In genomic region chr9:20506631-20507030, GRCh38 we compare ENCODE assay signal across 26 cellular contexts.
DNase-seq lines count a peak whose midpoint lies in the region; ATAC-seq, FAIRE-seq and TF ChIP-seq lines count a peak whose summit lies in the region.
"Had no signal": no experiment of that assay in that cellular context is flagged by ENCODE, and none has a peak within 500 bp of the region (broad histone marks: within the 10 kb centered on the region; RNA-seq: fewer than 3 reads in every experiment).

No MANE protein-coding gene starts in this region.

- peak in 1 of 2 donors; percentile 28 for ATAC-seq in activated T-cell treated with anti-CD3 and anti-CD28 coated beads, Interleukin-2, amount 50 U/mL, for 72 hours (replicated peaks in 1 of 2)
- ATAC-seq in naive thymus-derived CD4-positive, alpha-beta T cell, result no peak
- ATAC-seq in pancreas, result no peak
- ATAC-seq: GM23338, HepG2, K562, Right ventricle myocardium inferior had no signal

- FAIRE-seq in endothelial cell of umbilical vein (lab: Jason Lieb, UNC) (no peak), pancreas (lab: Jason Lieb, UNC) (no peak)
- FAIRE-seq: G401.6, GM12892, HepG2, K562 had no signal

- H3K4me3 Mint-ChIP-seq in activated T-cell treated with anti-CD3 and anti-CD28 coated beads, Interleukin-2, amount 50 U/mL, for 72 hours, result no peak overlapping the region
- H3K4me3 Mint-ChIP-seq in naive thymus-derived CD4-positive, alpha-beta T cell, result peak overlapping the region in 1 of 10 donors; percentile 68
- H3K4me3 Mint-ChIP-seq in progenitor cell of endocrine pancreas (ENCODE audit: low read depth), result no peak overlapping the region
- H3K4me3 Mint-ChIP-seq: B cell, CD14-positive monocyte, GM23338 had no signal

- dilution Hi-C loops in endothelial cell of umbilical vein (cut with MboI; ENCODE audit: extremely low pct_ligation_motif_present, low sequenced_read_pairs), result no loop called here

- no peaks in the 10 kb centered on the region for H3K9me1 ChIP-seq in endothelial cell of umbilical vein (replicated peaks; ENCODE audit: control insufficient read depth, extremely low read depth, insufficient read depth, low read length)

- CTCF ChIA-PET in endothelial cell of umbilical vein (lab: Charles Lee), result interaction anchor here (0.8 to 1.0 kb wide), 3 partner anchors 10 to 83 kb away, joined by 3 to 4 read pairs (median 3); no protein-coding TSS in a partner anchor
- CTCF ChIA-PET in naive thymus-derived CD4-positive, alpha-beta T cell (lab: Charles Lee), result no interaction called here

- H3K36me3 ChIP-seq in endothelial cell of umbilical vein (ENCODE audit: control insufficient read depth in 2 of 2, extremely low read depth in 1 of 2, insufficient read depth in 2 of 2, low read length in 2 of 2) (no peaks in the 10 kb centered on the region), pancreas (no peaks in the 10 kb centered on the region)
- H3K36me3 ChIP-seq in naive thymus-derived CD4-positive, alpha-beta T cell (ENCODE audit: control insufficient read depth in 2 of 3, insufficient read depth in 3 of 3, low read length in 3 of 3), result no peaks in the 10 kb centered on the region
- H3K36me3 ChIP-seq: HAP-1, MG63 had no signal

- TF ChIP-seq POLR2A in endothelial cell of umbilical vein (IDR thresholded peaks at IDR 0.05; ENCODE audit: low read depth, low read length), result no peak

- H3K9me3 Mint-ChIP-seq in activated T-cell treated with anti-CD3 and anti-CD28 coated beads, Interleukin-2, amount 50 U/mL, for 72 hours, result peaks cover 0 to 1% of the 10 kb centered on the region in 2 donors
- peaks cover 0 to 4% (median 0%) of the 10 kb centered on the region in 11 donors for H3K9me3 Mint-ChIP-seq in naive thymus-derived CD4-positive, alpha-beta T cell
- peaks cover 8% of the 10 kb centered on the region for H3K9me3 Mint-ChIP-seq in progenitor cell of endocrine pancreas (ENCODE audit: low read depth)
- H3K9me3 Mint-ChIP-seq: GM23338 had no signal

- H3K9me3 ChIP-seq in endothelial cell of umbilical vein (replicated peaks; ENCODE audit: control insufficient read depth, insufficient read depth, low read length), result no peaks in the 10 kb centered on the region
- no peaks in the 10 kb centered on the region for H3K9me3 ChIP-seq in naive thymus-derived CD4-positive, alpha-beta T cell (ENCODE audit: control insufficient read depth in 2 of 3, low read length in 3 of 3)
- no peaks in the 10 kb centered on the region for H3K9me3 ChIP-seq in pancreas
- H3K9me3 ChIP-seq: Caco-2, HAP-1, MG63 had no signal

- intact Hi-C loops in endothelial cell of umbilical vein (cut with micrococcal nuclease) (no loop called here), pancreas (cut with DNase I) (no loop called here)
- intact Hi-C loops in naive thymus-derived CD4-positive, alpha-beta T cell (cut with micrococcal nuclease), result loop anchor here (5.0 kb wide), 4 partner anchors 36 to 184 kb away; partner anchors contain the start of gene FOCAD (in 1 of the 2)

- 32 to 33% methylated on average over 1 of the region's 1 CpG for WGBS in pancreas, 2 donors

- H2AFZ ChIP-seq in endothelial cell of umbilical vein (ENCODE audit: low read depth, low read length), result no peak overlapping the region
- H2AFZ ChIP-seq: GM23338 had no signal

- H3K4me1 ChIP-seq in endothelial cell of umbilical vein (ENCODE audit: control insufficient read depth, extremely low read depth, insufficient read depth, low read length) (peaks cover 2% of the 10 kb centered on the region), pancreas (no peaks in the 10 kb centered on the region)
- H3K4me1 ChIP-seq in naive thymus-derived CD4-positive, alpha-beta T cell (ENCODE audit: control insufficient read depth in 2 of 2, insufficient read depth in 2 of 2, low read length in 2 of 2), result peaks cover 8 to 50% of the 10 kb centered on the region in 2 donors
- H3K4me1 ChIP-seq: Caco-2, HAP-1 had no signal

- H3K27me3 Mint-ChIP-seq in activated T-cell treated with anti-CD3 and anti-CD28 coated beads, Interleukin-2, amount 50 U/mL, for 72 hours (ENCODE audit: low read depth), result no peaks in the 10 kb centered on the region
- no peaks in the 10 kb centered on the region for H3K27me3 Mint-ChIP-seq in naive thymus-derived CD4-positive, alpha-beta T cell
- no peaks in the 10 kb centered on the region for H3K27me3 Mint-ChIP-seq in progenitor cell of endocrine pancreas
- H3K27me3 Mint-ChIP-seq: B cell had no signal

- no peaks in the 10 kb centered on the region for H4K20me1 ChIP-seq in endothelial cell of umbilical vein (replicated peaks; ENCODE audit: control insufficient read depth, extremely low read depth, insufficient read depth, low read length)

- TF ChIP-seq CTCF in endothelial cell of umbilical vein (IDR thresholded peaks at IDR 0.05; ENCODE audit: extremely low read depth in 1 of 2, insufficient read depth in 1 of 2, low read depth in 1 of 2, low read length in 2 of 2), result no peak
- no peak for TF ChIP-seq CTCF in progenitor cell of endocrine pancreas (IDR thresholded peaks at IDR 0.05; ENCODE audit: unreplicated experiment)
- TF ChIP-seq CTCF in pancreas (IDR thresholded peaks at IDR 0.05), result no peak

- no peak overlapping the region for H3K4me2 ChIP-seq in endothelial cell of umbilical vein (ENCODE audit: insufficient read depth, low read length)
- H3K4me2 ChIP-seq: GM23338 had no signal

- peaks cover 3 to 4% of the 10 kb centered on the region in 2 donors for H3K36me3 Mint-ChIP-seq in activated T-cell treated with anti-CD3 and anti-CD28 coated beads, Interleukin-2, amount 50 U/mL, for 72 hours (ENCODE audit: insufficient read depth in 2 of 2)
- H3K36me3 Mint-ChIP-seq in naive thymus-derived CD4-positive, alpha-beta T cell, result peaks cover 0 to 32% (median 5%) of the 10 kb centered on the region in 5 donors
- no peaks in the 10 kb centered on the region for H3K36me3 Mint-ChIP-seq in progenitor cell of endocrine pancreas (ENCODE audit: insufficient read depth)
- H3K36me3 Mint-ChIP-seq: CD14-positive monocyte had no signal

- POLR2A ChIA-PET in endothelial cell of umbilical vein (lab: Charles Lee), result no interaction called here
- POLR2A ChIA-PET in naive thymus-derived CD4-positive, alpha-beta T cell (lab: Charles Lee), result interaction anchor here (0.7 to 1.0 kb wide), 4 partner anchors 8 to 113 kb away, joined by 3 read pairs; no protein-coding TSS in a partner anchor

- no peaks in the 10 kb centered on the region for H3K79me2 ChIP-seq in endothelial cell of umbilical vein (ENCODE audit: control insufficient read depth, insufficient read depth, low read length)

- BruUV-seq in endothelial cell of umbilical vein (replicated peaks; lab: Mats Ljungman, UMichigan), result no TSS peak

- peaks cover 71% of the 10 kb centered on the region for H3K4me1 Mint-ChIP-seq in activated T-cell treated with anti-CD3 and anti-CD28 coated beads, Interleukin-2, amount 50 U/mL, for 72 hours (ENCODE audit: low read depth)
- peaks cover 62 to 85% (median 79%) of the 10 kb centered on the region in 7 donors for H3K4me1 Mint-ChIP-seq in naive thymus-derived CD4-positive, alpha-beta T cell
- H3K4me1 Mint-ChIP-seq in progenitor cell of endocrine pancreas (ENCODE audit: low read depth), result peaks cover 6% of the 10 kb centered on the region

- peak overlapping the region; percentile 33 for H3K27ac Mint-ChIP-seq in activated T-cell treated with anti-CD3 and anti-CD28 coated beads, Interleukin-2, amount 50 U/mL, for 72 hours
- peak overlapping the region in 8 of 9 donors; percentile 41 to 91 (median 84) for H3K27ac Mint-ChIP-seq in naive thymus-derived CD4-positive, alpha-beta T cell
- no peak overlapping the region for H3K27ac Mint-ChIP-seq in progenitor cell of endocrine pancreas
- H3K27ac Mint-ChIP-seq: B cell, GM23338 had no signal

- DNase-seq in activated T-cell treated with anti-CD3 and anti-CD28 coated beads, Interleukin-2, amount 50 U/mL, for 72 hours, result no peak
- DNase-seq in activated T-cell treated with anti-CD3 and anti-CD28 coated beads for 4 hours, result no peak
- DNase-seq in COLO829 (ENCODE audit: low spot score), result peak; percentile 2
- peak; percentile 58 for DNase-seq in endothelial cell of umbilical vein (ENCODE audit: low read depth, low spot score)
- DNase-seq in naive thymus-derived CD4-positive, alpha-beta T cell, result no peak
- DNase-seq in progenitor cell of endocrine pancreas (ENCODE audit: low spot score, unreplicated experiment), result no peak
- DNase-seq in pancreas, result no peak
- DNase-seq in anterior cingulate cortex (lab: John Stamatoyannopoulos, UW), result no peak
- DNase-seq: Caco-2, MG63, NCI-H1417, NCI-H1694 treated with DMSO at 0.1 percent for 48 hours, NCI-H2081 treated with DMSO at 0.1 percent for 48 hours, NCI-H2171 treated with DMSO at 0.1 percent for 48 hours, NCI-H526 treated with DMSO at 0.1 percent for 48 hours, OCI-M1 had no signal

- H3K27me3 ChIP-seq in endothelial cell of umbilical vein (ENCODE audit: control insufficient read depth in 2 of 2, insufficient read depth in 2 of 2, low read length in 2 of 2), result no peaks in the 10 kb centered on the region
- H3K27me3 ChIP-seq in naive thymus-derived CD4-positive, alpha-beta T cell (ENCODE audit: control insufficient read depth in 2 of 2, insufficient read depth in 2 of 2, low read length in 2 of 2), result no peaks in the 10 kb centered on the region
- H3K27me3 ChIP-seq in pancreas, result no peaks in the 10 kb centered on the region
- H3K27me3 ChIP-seq: MG63 had no signal

- no peak overlapping the region for H3K9ac ChIP-seq in endothelial cell of umbilical vein (replicated peaks; ENCODE audit: extremely low read depth, insufficient read depth, low read length)

- no peak overlapping the region for H3K4me3 ChIP-seq in endothelial cell of umbilical vein (replicated peaks in 1 of 3; ENCODE audit: insufficient read depth in 1 of 3, low read depth in 1 of 3, low read length in 3 of 3)
- no peak overlapping the region for H3K4me3 ChIP-seq in naive thymus-derived CD4-positive, alpha-beta T cell (ENCODE audit: low read length)
- no peak overlapping the region for H3K4me3 ChIP-seq in pancreas
- H3K4me3 ChIP-seq: GM23338, HAP-1, K562, MG63 had no signal

- H3K27ac ChIP-seq in endothelial cell of umbilical vein (ENCODE audit: insufficient read depth, low read depth, low read length) (no peak overlapping the region), pancreas (no peak overlapping the region)
- H3K27ac ChIP-seq in naive thymus-derived CD4-positive, alpha-beta T cell (ENCODE audit: low read depth, low read length), result no peak overlapping the region
- H3K27ac ChIP-seq: HL-60 had no signal

TF ChIP-seq in endothelial cell of umbilical vein, 7 proteins besides CTCF, POLR2A, EP300 and RAD21 (continues in another document):
- TF ChIP-seq EZH2 (IDR thresholded peaks at IDR 0.05; ENCODE audit: borderline replicate concordance, low read depth, low read length, severe bottlenecking) (no peak), JUN (IDR thresholded peaks at IDR 0.05; ENCODE audit: borderline replicate concordance, insufficient read depth, insufficient read length, low read depth) (no peak), POLR2AphosphoS5 (IDR thresholded peaks at IDR 0.05; ENCODE audit: insufficient read depth, low read depth, low read length) (no peak), GATA2 (IDR thresholded peaks at IDR 0.05; ENCODE audit: insufficient read depth, insufficient read length, low read depth, low read length) (no peak), FOS (IDR thresholded peaks at IDR 0.05; ENCODE audit: borderline replicate concordance, insufficient read depth, low read length) (no peak)

Comparison
In these comparisons a context has a peak if more than half of its experiments do, and no peak if none do; other contexts are left out.
1. DNase-seq: peak in COLO829 (single experiment) and endothelial cell of umbilical vein (single experiment); none in activated T-cell treated with anti-CD3 and anti-CD28 coated beads, Interleukin-2, amount 50 U/mL, for 72 hours (0 of 2), activated T-cell treated with anti-CD3 and anti-CD28 coated beads for 4 hours (single experiment), naive thymus-derived CD4-positive, alpha-beta T cell (0 of 9), progenitor cell of endocrine pancreas (single experiment), pancreas (0 of 6) and anterior cingulate cortex (0 of 58).
2. intact Hi-C loops: an anchor here in naive thymus-derived CD4-positive, alpha-beta T cell (5.0 kb wide); none called in endothelial cell of umbilical vein and pancreas.